Comparison of ENCODE assay signal across 1 cellular context in genomic region chr22:36123673-36124630, GRCh38.
TF ChIP-seq lines count a peak whose summit lies in the region.

No MANE protein-coding gene starts in this region.

TF ChIP-seq in K562, 482 proteins besides CTCF, POLR2A, EP300 and RAD21 (continued from another document and continues in another):
- TF ChIP-seq KAT2B (IDR thresholded peaks at IDR 0.05; ENCODE audit: low read depth, low read length) = no peak
- TF ChIP-seq BRD4 (IDR thresholded peaks at IDR 0.05) = no peak
- TF ChIP-seq TBP (optimal IDR thresholded peaks at IDR 0.05; ENCODE audit: low read depth, low read length) = peak; percentile 14
- TF ChIP-seq ESRRA (IDR thresholded peaks at IDR 0.05; ENCODE audit: borderline replicate concordance, low read depth) = peak; percentile 14; the same call in 1 of the 2 replicates
- TF ChIP-seq CTBP1 (IDR thresholded peaks at IDR 0.05; ENCODE audit: borderline replicate concordance) = peak; percentile 36; the same call in 1 of the 2 replicates
- no peak for TF ChIP-seq ZKSCAN3 (CRISPR knock-in tag; IDR thresholded peaks at IDR 0.05)
- TF ChIP-seq ZNF609 (CRISPR knock-in tag; IDR thresholded peaks at IDR 0.05; ENCODE audit: borderline replicate concordance) = no peak
- TF ChIP-seq ATF2 (CRISPR knock-in tag; IDR thresholded peaks at IDR 0.05) = peak; percentile 72; the same call in 1 of the 2 replicates
- no peak for TF ChIP-seq MBD1 (CRISPR knock-in tag; IDR thresholded peaks at IDR 0.05)
- peak; percentile 99 for TF ChIP-seq STAG1 (CRISPR knock-in tag; IDR thresholded peaks at IDR 0.05; ENCODE audit: borderline replicate concordance)
- TF ChIP-seq NRF1 (conservative IDR thresholded peaks at IDR 0.05 in 1 of 2, IDR thresholded peaks at IDR 0.05 in 1 of 2) = peak; percentile 94 to 95
- TF ChIP-seq L3MBTL2 (IDR thresholded peaks at IDR 0.05) = peak; percentile 90
- peak in 1 of 3 experiments; percentile 82; a peak in 3 of 6 replicates for TF ChIP-seq ZBTB11 (CRISPR knock-in tag; IDR thresholded peaks at IDR 0.05)
- TF ChIP-seq SRSF3 (IDR thresholded peaks at IDR 0.05; ENCODE audit: insufficient read depth, low read length) = no peak
- no peak for TF ChIP-seq NR4A1 (CRISPR knock-in tag; IDR thresholded peaks at IDR 0.05)
- no peak for TF ChIP-seq NR4A1 (tag; IDR thresholded peaks at IDR 0.05)
- TF ChIP-seq C11orf30 (IDR thresholded peaks at IDR 0.05; ENCODE audit: low read depth) = peak; percentile 96
- no peak for TF ChIP-seq ZNF584 (CRISPR knock-in tag; IDR thresholded peaks at IDR 0.05; ENCODE audit: low read depth)
- no peak for TF ChIP-seq CHD1 (IDR thresholded peaks at IDR 0.05; ENCODE audit: low read length)
- TF ChIP-seq ZNF217 (CRISPR knock-in tag; IDR thresholded peaks at IDR 0.05) = no peak
- TF ChIP-seq POLR2AphosphoS5 (IDR thresholded peaks at IDR 0.05; ENCODE audit: control insufficient read depth, insufficient read depth, low read depth, low read length) = no peak
- TF ChIP-seq SP2 (IDR thresholded peaks at IDR 0.05; ENCODE audit: extremely low read depth, low read depth, low read length, poor library complexity, severe bottlenecking) = no peak
- no peak for TF ChIP-seq SRSF7 (optimal IDR thresholded peaks at IDR 0.05; ENCODE audit: low read depth, low read length)
- no peak for TF ChIP-seq DLX4 (CRISPR knock-in tag; IDR thresholded peaks at IDR 0.05)
- no peak for TF ChIP-seq STAT5B (CRISPR knock-in tag; IDR thresholded peaks at IDR 0.05)
- TF ChIP-seq BRF2 (IDR thresholded peaks at IDR 0.05; ENCODE audit: borderline replicate concordance, insufficient read depth, insufficient read length) = no peak
- no peak for TF ChIP-seq DNMT1 (IDR thresholded peaks at IDR 0.05)
- no peak for TF ChIP-seq SMAD3 (CRISPR knock-in tag; conservative IDR thresholded peaks at IDR 0.05)
- TF ChIP-seq CHD2 (IDR thresholded peaks at IDR 0.05; ENCODE audit: low read depth, low read length) = 0 out of 2 replicates have a peak, but pooled peaks have one; percentile 21
- TF ChIP-seq EP400 (IDR thresholded peaks at IDR 0.05) = peak; percentile 16; the same call in 1 of the 2 replicates
- no peak for TF ChIP-seq SAFB (IDR thresholded peaks at IDR 0.05; ENCODE audit: borderline replicate concordance, low read depth, low read length)
- TF ChIP-seq SRSF9 (IDR thresholded peaks at IDR 0.05; ENCODE audit: borderline replicate concordance, low read depth, low read length) = no peak
- peak in 1 of 2 experiments; percentile 65; a peak in 2 of 4 replicates for TF ChIP-seq MAZ (CRISPR knock-in tag; conservative IDR thresholded peaks at IDR 0.05 in 1 of 2, IDR thresholded peaks at IDR 0.05 in 1 of 2)
- TF ChIP-seq CREB1 (IDR thresholded peaks at IDR 0.05) = no peak
- peak; percentile 88 for TF ChIP-seq CREB1 (CRISPR knock-in tag; IDR thresholded peaks at IDR 0.05)
- no peak for TF ChIP-seq GABPB2 (CRISPR knock-in tag; conservative IDR thresholded peaks at IDR 0.05)
- peak; percentile 92 for TF ChIP-seq DEAF1 (CRISPR knock-in tag; IDR thresholded peaks at IDR 0.05)
- no peak for TF ChIP-seq TGIF2 (CRISPR knock-in tag; IDR thresholded peaks at IDR 0.05)
- peak; percentile 57; the same call in 1 of the 2 replicates for TF ChIP-seq ELF1 (tag; IDR thresholded peaks at IDR 0.05)
- no peak for TF ChIP-seq RNF2 (IDR thresholded peaks at IDR 0.05)
- TF ChIP-seq DACH1 (IDR thresholded peaks at IDR 0.05; ENCODE audit: partially characterized antibody) = no peak
- TF ChIP-seq PML (IDR thresholded peaks at IDR 0.05; ENCODE audit: low read length) = no peak
- TF ChIP-seq JUND (IDR thresholded peaks at IDR 0.05; ENCODE audit: borderline replicate concordance, low read depth, low read length) = peak; percentile 88
- peak; percentile 69; the same call in 1 of the 3 replicates for TF ChIP-seq JUND (tag; IDR thresholded peaks at IDR 0.05; ENCODE audit: borderline replicate concordance, low read depth, low read length)
- peak in 1 of 2 experiments; percentile 28; a peak in 1 of 4 replicates for TF ChIP-seq RCOR1 (IDR thresholded peaks at IDR 0.05; ENCODE audit: borderline replicate concordance in 1 of 2, low read depth in 2 of 2, low read length in 2 of 2)
- TF ChIP-seq PHF8 (IDR thresholded peaks at IDR 0.05; ENCODE audit: borderline replicate concordance, low read length) = peak; percentile 22; the same call in 1 of the 2 replicates
- peak; percentile 32; the same call in 1 of the 2 replicates for TF ChIP-seq ATF1 (CRISPR knock-in tag; IDR thresholded peaks at IDR 0.05)
- peak; percentile 95 for TF ChIP-seq ATF1 (tag; IDR thresholded peaks at IDR 0.05)
- 0 out of 2 replicates have a peak, but pooled peaks have one; percentile 34 for TF ChIP-seq ZBTB9 (CRISPR knock-in tag; IDR thresholded peaks at IDR 0.05)
- no peak for TF ChIP-seq TCF7 (IDR thresholded peaks at IDR 0.05; ENCODE audit: borderline replicate concordance)
